1 cellular context compared by ENCODE assay signal in genomic region chr5:149079883-149080282, GRCh38.
TF ChIP-seq lines count a peak whose summit lies in the region.

No MANE protein-coding gene starts in this region.

TF ChIP-seq in K562, 482 proteins besides CTCF, POLR2A, EP300 and RAD21 (continued from another document):
- TF ChIP-seq KLF16 (IDR thresholded peaks at IDR 0.05) = peak; percentile 37; the same call in 1 of the 2 replicates
- no peak for TF ChIP-seq ELF4 (CRISPR knock-in tag; IDR thresholded peaks at IDR 0.05)
- TF ChIP-seq ZFP1 (CRISPR knock-in tag; IDR thresholded peaks at IDR 0.05) = no peak
- no peak for TF ChIP-seq MXD1 (CRISPR knock-in tag; IDR thresholded peaks at IDR 0.05; ENCODE audit: borderline replicate concordance, poor library complexity, severe bottlenecking)
- no peak for TF ChIP-seq FIP1L1 (IDR thresholded peaks at IDR 0.05; ENCODE audit: low read depth, low read length, poor library complexity, severe bottlenecking)
- TF ChIP-seq YY1 (IDR thresholded peaks at IDR 0.05; ENCODE audit: borderline replicate concordance in 1 of 3, control insufficient read depth in 1 of 3, extremely low read depth in 1 of 3, insufficient read depth in 3 of 3, insufficient read length in 1 of 3, insufficient replicate concordance in 2 of 3, low read depth in 1 of 3, low read length in 2 of 3) = no peak
- TF ChIP-seq MITF (IDR thresholded peaks at IDR 0.05) = no peak
- TF ChIP-seq ATF7 (IDR thresholded peaks at IDR 0.05) = peak; percentile 15; the same call in 1 of the 2 replicates
- TF ChIP-seq ATF1 (CRISPR knock-in tag; IDR thresholded peaks at IDR 0.05) = no peak
- no peak for TF ChIP-seq ATF1 (tag; IDR thresholded peaks at IDR 0.05)
- TF ChIP-seq FOXA1 (IDR thresholded peaks at IDR 0.05; ENCODE audit: borderline replicate concordance) = no peak; the same call in 1 of the 2 replicates
- no peak for TF ChIP-seq ZNF212 (CRISPR knock-in tag; IDR thresholded peaks at IDR 0.05)
- TF ChIP-seq GATAD2A (IDR thresholded peaks at IDR 0.05) = no peak
- no peak for TF ChIP-seq CLOCK (CRISPR knock-in tag; IDR thresholded peaks at IDR 0.05; ENCODE audit: borderline replicate concordance)
- no peak for TF ChIP-seq MECOM (CRISPR knock-in tag; IDR thresholded peaks at IDR 0.05)
- TF ChIP-seq TCF7L2 (IDR thresholded peaks at IDR 0.05; ENCODE audit: low read depth, low read length) = no peak
- TF ChIP-seq NBN (IDR thresholded peaks at IDR 0.05; ENCODE audit: low read depth) = peak; percentile 38; the same call in 1 of the 2 replicates
- TF ChIP-seq SMAD4 (CRISPR knock-in tag; conservative IDR thresholded peaks at IDR 0.05) = no peak
- TF ChIP-seq E2F3 (CRISPR knock-in tag; IDR thresholded peaks at IDR 0.05) = no peak
- no peak for TF ChIP-seq RBM14 (IDR thresholded peaks at IDR 0.05; ENCODE audit: borderline replicate concordance, insufficient read depth, low read depth, low read length)
- TF ChIP-seq ZBTB43 (CRISPR knock-in tag; IDR thresholded peaks at IDR 0.05) = no peak
- TF ChIP-seq ZNF175 (CRISPR knock-in tag; IDR thresholded peaks at IDR 0.05; ENCODE audit: low read depth) = no peak
- no peak for TF ChIP-seq CXXC5 (CRISPR knock-in tag; IDR thresholded peaks at IDR 0.05)
- TF ChIP-seq ZNF551 (CRISPR knock-in tag; IDR thresholded peaks at IDR 0.05) = no peak
